In the genomic region with DNA sequence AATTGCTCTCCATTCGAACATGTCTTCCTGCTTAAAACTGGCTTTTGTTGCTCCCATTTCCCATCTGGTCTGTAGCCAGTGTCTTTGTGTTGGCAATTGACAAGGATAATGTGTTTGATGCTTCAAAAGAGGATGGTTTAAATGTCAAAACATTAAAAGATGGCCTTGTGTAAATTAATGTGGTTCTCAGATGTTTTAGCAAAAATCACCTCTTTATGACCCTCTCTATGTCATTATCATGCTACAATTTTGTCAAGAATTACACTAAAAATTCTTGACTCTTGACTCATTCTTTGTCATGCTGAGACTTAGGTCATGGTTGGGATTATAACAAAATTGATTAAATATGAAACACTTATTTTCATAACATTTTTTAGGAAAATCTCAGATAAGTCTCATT, we compare ENCODE assay signal across 10 cellular contexts. TPM values are rescaled to one million over a fixed set of nuclear protein-coding genes. Genes with fewer than 3 reads are reported as not detected.
DNase-seq lines count a peak whose midpoint lies in the region; ATAC-seq and TF ChIP-seq lines count a peak whose summit lies in the region.
"Had no signal": no experiment of that assay in that cellular context is flagged by ENCODE, and none has a peak within 500 bp of the region (broad histone marks: within the 10 kb centered on the region; RNA-seq: fewer than 3 reads in every experiment).

No MANE protein-coding gene starts in this region.

- peaks cover 2 to 41% (median 30%) of the 10 kb centered on the region in 12 donors for H3K4me1 ChIP-seq in heart left ventricle
- peaks cover 0 to 97% (median 37%) of the 10 kb centered on the region in 4 donors for H3K4me1 ChIP-seq in tibial artery

- DNase-seq in heart left ventricle (no peak), Right ventricle myocardium superior (no peak), WTC11 (ENCODE audit: low spot score) (no peak), glomerular visceral epithelial cell (ENCODE audit: extremely low spot score) (peak; percentile 22), tibial artery (no peak), H7 (no peak), Kasumi-1 (lab: John Stamatoyannopoulos, UW) (no peak)
- DNase-seq in effector CD8-positive, alpha-beta T cell (lab: John Stamatoyannopoulos, UW), result no peak
- DNase-seq: NCI-H2029 treated with DMSO at 0.1 percent for 48 hours had no signal

- POLR2A ChIA-PET in WTC11 (lab: Charles Lee), result no interaction called here

- peak overlapping the region in 7 of 12 donors; percentile 9 to 65 (median 23) for H3K27ac ChIP-seq in heart left ventricle
- peak overlapping the region; percentile 73 to 78 for H3K27ac ChIP-seq in tibial artery

- peaks cover 0 to 8% (median 0%) of the 10 kb centered on the region in 9 donors for H3K36me3 ChIP-seq in heart left ventricle
- H3K36me3 ChIP-seq in tibial artery, result no peaks in the 10 kb centered on the region
- no peaks in the 10 kb centered on the region; the same call in 1 of the 2 replicates for H3K36me3 ChIP-seq in H7 (replicated peaks; ENCODE audit: control insufficient read depth, insufficient read depth, low read length)

- H3K36me3 Mint-ChIP-seq in WTC11, result peaks cover 11% of the 10 kb centered on the region

- peaks cover 45% of the 10 kb centered on the region for H3K4me1 Mint-ChIP-seq in WTC11

- H3K27ac Mint-ChIP-seq in WTC11, result peak overlapping the region; percentile 61; the same call in 1 of the 2 replicates
- H3K27ac Mint-ChIP-seq: activated T-helper 2 cell treated with anti-CD3 and anti-CD28 coated beads, Interferon-gamma antibody, Interleukin-2, Interleukin-4, amounts not matched to agents 10 μg/mL and 5 μg/mL and 100 μg/mL, durations not matched to agents 14 hours and 24 hours and 36 hours had no signal

- peak in 1 of 4 donors; percentile 65 for ATAC-seq in heart left ventricle
- ATAC-seq in Right ventricle myocardium superior (ENCODE audit: poor library complexity), result no peak
- no peak for ATAC-seq in WTC11

- peaks cover 12% of the 10 kb centered on the region for H3K9me3 Mint-ChIP-seq in WTC11
- H3K9me3 Mint-ChIP-seq: activated T-helper 2 cell treated with anti-CD3 and anti-CD28 coated beads, Interferon-gamma antibody, Interleukin-2, Interleukin-4, amounts not matched to agents 10 μg/mL and 5 μg/mL and 100 μg/mL, durations not matched to agents 14 hours and 24 hours and 36 hours had no signal

- TF ChIP-seq POLR2A in heart left ventricle (IDR thresholded peaks at IDR 0.05), result no peak

- H3K4me3 ChIP-seq in heart left ventricle, result no peak overlapping the region
- H3K4me3 ChIP-seq in tibial artery, result no peak overlapping the region
- no peak overlapping the region for H3K4me3 ChIP-seq in H7 (ENCODE audit: insufficient read depth, low read depth, low read length)

- CTCF ChIA-PET in WTC11 (lab: Charles Lee), result no interaction called here

- H3K27me3 Mint-ChIP-seq in WTC11 (ENCODE audit: low read depth), result no peaks in the 10 kb centered on the region

- H3K9me3 ChIP-seq in heart left ventricle (no peaks in the 10 kb centered on the region), tibial artery (no peaks in the 10 kb centered on the region)

- WGBS in heart left ventricle, 4 donors, result 19 to 55% (median 43%) methylated on average over 1 of the region's 1 CpG

- TF ChIP-seq CTCF in heart left ventricle (IDR thresholded peaks at IDR 0.05) (no peak), WTC11 (IDR thresholded peaks at IDR 0.05) (no peak), tibial artery (IDR thresholded peaks at IDR 0.05) (no peak)

- H3K27me3 ChIP-seq in heart left ventricle, result no peaks in the 10 kb centered on the region
- no peaks in the 10 kb centered on the region for H3K27me3 ChIP-seq in tibial artery
- H3K27me3 ChIP-seq in H7 (ENCODE audit: control insufficient read depth, insufficient read depth, low read length), result no peaks in the 10 kb centered on the region

- intact Hi-C loops in heart left ventricle (cut with DNase I) (no loop called here), Right ventricle myocardium superior (cut with DNase I) (no loop called here), tibial artery (cut with DNase I; ENCODE audit: low total_unique reads) (no loop called here)

- H3K4me3 Mint-ChIP-seq in WTC11, result no peak overlapping the region

TF ChIP-seq in WTC11, 78 proteins besides CTCF, POLR2A, EP300 and RAD21:
- no peak for TF ChIP-seq FOXJ3 (CRISPR knock-in tag; IDR thresholded peaks at IDR 0.05; ENCODE audit: borderline replicate concordance)
- no peak for TF ChIP-seq PRRX2 (CRISPR knock-in tag; IDR thresholded peaks at IDR 0.05)
- no peak for TF ChIP-seq NR3C1 (CRISPR knock-in tag; conservative IDR thresholded peaks at IDR 0.05; ENCODE audit: low read depth)
- no peak for TF ChIP-seq TCF7 (CRISPR knock-in tag; IDR thresholded peaks at IDR 0.05; ENCODE audit: low read depth)
- TF ChIP-seq ZNF121 (CRISPR knock-in tag; IDR thresholded peaks at IDR 0.05), result no peak
- no peak for TF ChIP-seq ZNF396 (CRISPR knock-in tag; IDR thresholded peaks at IDR 0.05; ENCODE audit: borderline replicate concordance)

RNA-seq across cellular contexts. Expression of gene TMEM131L, which starts 47.4 kb away (rescaled TPM):
- total RNA-seq in heart left ventricle (10 to 100 TPM; 10.9 to 22.2 (median 19.9) TPM), Right ventricle myocardium superior (13.7 TPM), WTC11 (2021) (18.1 to 26.7 TPM (median 19.2 TPM) in 3 replicates)
- 1 to 10 TPM; 3.8 TPM for polyA plus RNA-seq in heart left ventricle
- total RNA-seq in H7 (2014; rRNA removed; shearing (Covaris generic)), result 19.6 and 25.5 TPM in 2 replicates
